Comparison of ENCODE assay signal across 1 cellular context in genomic region chr14:49849213-49849847, GRCh38.
TF ChIP-seq lines count a peak whose summit lies in the region.

No MANE protein-coding gene starts in this region.

TF ChIP-seq in HEK293, 187 proteins besides CTCF, POLR2A, EP300 and RAD21 (continued from another document and continues in another):
- no peak for TF ChIP-seq ZNF529 (tag by site-specific recombination; IDR thresholded peaks at IDR 0.05; ENCODE audit: insufficient replicate concordance)
- TF ChIP-seq OVOL3 (tag by site-specific recombination; IDR thresholded peaks at IDR 0.05) = peak; percentile 39; the same call in 1 of the 2 replicates
- no peak for TF ChIP-seq ZNF341 (tag by site-specific recombination; IDR thresholded peaks at IDR 0.05; ENCODE audit: low read depth)
- no peak for TF ChIP-seq ZNF580 (tag by site-specific recombination; IDR thresholded peaks at IDR 0.05)
- 0 out of 2 replicates have a peak, but pooled peaks have one; percentile 53 for TF ChIP-seq GFI1B (tag by site-specific recombination; IDR thresholded peaks at IDR 0.05)
- peak; percentile 49; the same call in 1 of the 2 replicates for TF ChIP-seq GLIS1 (tag by site-specific recombination; IDR thresholded peaks at IDR 0.05)
- TF ChIP-seq KLF1 (tag by site-specific recombination; IDR thresholded peaks at IDR 0.05) = no peak
- TF ChIP-seq ZNF140 (tag by site-specific recombination; IDR thresholded peaks at IDR 0.05) = no peak
- no peak for TF ChIP-seq ZNF423 (tag by site-specific recombination; IDR thresholded peaks at IDR 0.05)
- TF ChIP-seq ZNF785 (tag by site-specific recombination; IDR thresholded peaks at IDR 0.05) = no peak
- no peak for TF ChIP-seq ZNF16 (tag by site-specific recombination; IDR thresholded peaks at IDR 0.05; ENCODE audit: low read depth)
- TF ChIP-seq ZNF433 (tag by site-specific recombination; IDR thresholded peaks at IDR 0.05; ENCODE audit: low read depth) = no peak
- TF ChIP-seq ZFHX2 (tag by site-specific recombination; conservative IDR thresholded peaks at IDR 0.05) = no peak
- TF ChIP-seq YY2 (tag by site-specific recombination; IDR thresholded peaks at IDR 0.05) = no peak
- TF ChIP-seq ZNF521 (tag by site-specific recombination; IDR thresholded peaks at IDR 0.05) = no peak
- TF ChIP-seq GLI4 (tag by site-specific recombination; IDR thresholded peaks at IDR 0.05) = no peak
- no peak for TF ChIP-seq ZNF426 (tag by site-specific recombination; IDR thresholded peaks at IDR 0.05)
- no peak for TF ChIP-seq ZNF660 (tag by site-specific recombination; IDR thresholded peaks at IDR 0.05)
- TF ChIP-seq SCRT1 (tag by site-specific recombination; IDR thresholded peaks at IDR 0.05; ENCODE audit: borderline replicate concordance) = peak; percentile 91
- no peak for TF ChIP-seq ZNF776 (tag by site-specific recombination; IDR thresholded peaks at IDR 0.05; ENCODE audit: borderline replicate concordance)
- TF ChIP-seq HIC1 (tag by site-specific recombination; IDR thresholded peaks at IDR 0.05) = no peak
- TF ChIP-seq ZNF514 (tag by site-specific recombination; IDR thresholded peaks at IDR 0.05) = no peak
- no peak for TF ChIP-seq ZBTB7A (tag by site-specific recombination; IDR thresholded peaks at IDR 0.05; ENCODE audit: low read depth)
- no peak for TF ChIP-seq ZNF585B (tag by site-specific recombination; IDR thresholded peaks at IDR 0.05)
- no peak for TF ChIP-seq ZNF549 (tag by site-specific recombination; IDR thresholded peaks at IDR 0.05)
- peak; percentile 67 for TF ChIP-seq FEZF1 (tag by site-specific recombination; IDR thresholded peaks at IDR 0.05)
- TF ChIP-seq ZNF121 (tag by site-specific recombination; IDR thresholded peaks at IDR 0.05) = no peak
- no peak for TF ChIP-seq ZNF302 (tag by site-specific recombination; IDR thresholded peaks at IDR 0.05; ENCODE audit: low read depth)
- no peak for TF ChIP-seq ZNF324 (tag by site-specific recombination; IDR thresholded peaks at IDR 0.05)
- no peak for TF ChIP-seq ZNF292 (tag by site-specific recombination; IDR thresholded peaks at IDR 0.05; ENCODE audit: borderline replicate concordance, low read depth)
- no peak for TF ChIP-seq ZNF488 (tag by site-specific recombination; IDR thresholded peaks at IDR 0.05)
- TF ChIP-seq ZNF560 (tag by site-specific recombination; IDR thresholded peaks at IDR 0.05; ENCODE audit: borderline replicate concordance) = no peak
- no peak for TF ChIP-seq ZNF132 (tag by site-specific recombination; IDR thresholded peaks at IDR 0.05; ENCODE audit: borderline replicate concordance)
- no peak for TF ChIP-seq ZNF10 (tag by site-specific recombination; IDR thresholded peaks at IDR 0.05)
- TF ChIP-seq ZBTB10 (tag by site-specific recombination; IDR thresholded peaks at IDR 0.05) = no peak
- TF ChIP-seq ZNF239 (tag by site-specific recombination; IDR thresholded peaks at IDR 0.05) = no peak
- TF ChIP-seq ZXDB (tag by site-specific recombination; IDR thresholded peaks at IDR 0.05) = no peak
- no peak for TF ChIP-seq PRDM1 (tag by site-specific recombination; IDR thresholded peaks at IDR 0.05)
- TF ChIP-seq ZNF658 (tag by site-specific recombination; IDR thresholded peaks at IDR 0.05) = no peak
- no peak for TF ChIP-seq ZNF701 (tag by site-specific recombination; IDR thresholded peaks at IDR 0.05)
- TF ChIP-seq TSHZ1 (tag by site-specific recombination; IDR thresholded peaks at IDR 0.05; ENCODE audit: borderline replicate concordance) = peak; percentile 82
- TF ChIP-seq BCL11B (tag by site-specific recombination; IDR thresholded peaks at IDR 0.05; ENCODE audit: low read depth) = no peak
- 0 out of 2 replicates have a peak, but pooled peaks have one; percentile 26 for TF ChIP-seq SP7 (tag by site-specific recombination; IDR thresholded peaks at IDR 0.05)
- TF ChIP-seq KLF10 (tag by site-specific recombination; IDR thresholded peaks at IDR 0.05) = no peak; the same call in 1 of the 2 replicates
- no peak for TF ChIP-seq ZNF221 (tag by site-specific recombination; IDR thresholded peaks at IDR 0.05; ENCODE audit: borderline replicate concordance)
- no peak for TF ChIP-seq KLF7 (tag by site-specific recombination; IDR thresholded peaks at IDR 0.05; ENCODE audit: borderline replicate concordance)
- TF ChIP-seq ZNF600 (tag by site-specific recombination; IDR thresholded peaks at IDR 0.05) = no peak
- TF ChIP-seq ZIC2 (tag by site-specific recombination; IDR thresholded peaks at IDR 0.05) = no peak
- TF ChIP-seq ZNF654 (tag by site-specific recombination; IDR thresholded peaks at IDR 0.05; ENCODE audit: low read depth) = no peak
- TF ChIP-seq ZNF639 (tag by site-specific recombination; IDR thresholded peaks at IDR 0.05) = no peak
- TF ChIP-seq WT1 (tag by site-specific recombination; IDR thresholded peaks at IDR 0.05) = no peak; the same call in 1 of the 2 replicates
- peak; percentile 45; the same call in 1 of the 2 replicates for TF ChIP-seq ZBTB17 (tag by site-specific recombination; IDR thresholded peaks at IDR 0.05)
- TF ChIP-seq ZNF112 (tag by site-specific recombination; IDR thresholded peaks at IDR 0.05) = no peak
- no peak for TF ChIP-seq ZFP3 (tag by site-specific recombination; IDR thresholded peaks at IDR 0.05; ENCODE audit: low read depth)
- no peak for TF ChIP-seq ZSCAN5A (tag by site-specific recombination; IDR thresholded peaks at IDR 0.05)
- 0 out of 2 replicates have a peak, but pooled peaks have one; percentile 24 for TF ChIP-seq ZNF561 (tag by site-specific recombination; IDR thresholded peaks at IDR 0.05; ENCODE audit: borderline replicate concordance)
- no peak for TF ChIP-seq ZNF175 (tag by site-specific recombination; IDR thresholded peaks at IDR 0.05)
- no peak for TF ChIP-seq ZNF24 (tag by site-specific recombination; IDR thresholded peaks at IDR 0.05)
- no peak for TF ChIP-seq ZNF76 (tag by site-specific recombination; IDR thresholded peaks at IDR 0.05; ENCODE audit: borderline replicate concordance, low read depth)
- TF ChIP-seq ZNF280D (tag by site-specific recombination; IDR thresholded peaks at IDR 0.05) = no peak
- TF ChIP-seq MZF1 (tag by site-specific recombination; IDR thresholded peaks at IDR 0.05; ENCODE audit: borderline replicate concordance) = no peak
- no peak for TF ChIP-seq ZNF707 (tag by site-specific recombination; IDR thresholded peaks at IDR 0.05)
